Comparison of ENCODE assay signal across 8 cellular contexts in genomic region chr15:92914768-92915221, GRCh38. TPM values are rescaled to one million over a fixed set of nuclear protein-coding genes. Genes with fewer than 3 reads are reported as not detected.
DNase-seq lines count a peak whose midpoint lies in the region; ATAC-seq and TF ChIP-seq lines count a peak whose summit lies in the region.

No MANE protein-coding gene starts in this region.

- DNase-seq in Caco-2 (no peak), lung (ENCODE audit: low spot score) (no peak), T-helper 9 cell (no peak), amniotic stem cell (lab: John Stamatoyannopoulos, UW) (no peak), SHP77 treated with DMSO at 0.1 percent for 48 hours (lab: John Stamatoyannopoulos, UW) (no peak), NK-92 (lab: John Stamatoyannopoulos, UW; ENCODE audit: unreplicated experiment) (no peak)
- no peak for DNase-seq in activated T-helper 1 cell treated with anti-CD3 and anti-CD28 coated beads, Interleukin-12 subunit alpha, Interleukin-12 subunit beta, Interleukin-2, Interleukin-4 antibody, amounts not matched to agents 30 ng/mL and 10 ng/mL and 1 ng/mL, durations not matched to agents 14 hours and 24 hours and 36 hours (ENCODE audit: low spot score)

- peaks cover 88% of the 10 kb centered on the region for H3K36me3 Mint-ChIP-seq in Caco-2 (ENCODE audit: insufficient read depth, unreplicated experiment)
- H3K36me3 Mint-ChIP-seq in activated T-helper 1 cell treated with anti-CD3 and anti-CD28 coated beads, Interleukin-12 subunit alpha, Interleukin-12 subunit beta, Interleukin-2, Interleukin-4 antibody, amounts not matched to agents 30 ng/mL and 10 ng/mL and 1 ng/mL, durations not matched to agents 14 hours and 24 hours and 36 hours (ENCODE audit: low read depth), result peaks cover 37% of the 10 kb centered on the region

- POLR2A ChIA-PET in Caco-2 (lab: Charles Lee), result interaction anchor here (1.3 kb wide), 1 partner anchor 11 kb away, joined by 3 read pairs; no protein-coding TSS in a partner anchor

- H3K9me3 ChIP-seq in Caco-2 (no peaks in the 10 kb centered on the region), lung (ENCODE audit: control insufficient read depth in 2 of 2, insufficient read depth in 1 of 2, low read length in 1 of 2) (no peaks in the 10 kb centered on the region)

- peak overlapping the region; percentile 73 for H3K27ac Mint-ChIP-seq in Caco-2 (ENCODE audit: unreplicated experiment)
- H3K27ac Mint-ChIP-seq in activated T-helper 1 cell treated with anti-CD3 and anti-CD28 coated beads, Interleukin-12 subunit alpha, Interleukin-12 subunit beta, Interleukin-2, Interleukin-4 antibody, amounts not matched to agents 30 ng/mL and 10 ng/mL and 1 ng/mL, durations not matched to agents 14 hours and 24 hours and 36 hours, result peak overlapping the region; percentile 98

- no peaks in the 10 kb centered on the region for H3K27me3 Mint-ChIP-seq in Caco-2 (ENCODE audit: insufficient read depth, unreplicated experiment)
- H3K27me3 Mint-ChIP-seq in activated T-helper 1 cell treated with anti-CD3 and anti-CD28 coated beads, Interleukin-12 subunit alpha, Interleukin-12 subunit beta, Interleukin-2, Interleukin-4 antibody, amounts not matched to agents 30 ng/mL and 10 ng/mL and 1 ng/mL, durations not matched to agents 14 hours and 24 hours and 36 hours (ENCODE audit: insufficient read depth), result no peaks in the 10 kb centered on the region

- no TSS peak for BruUV-seq in Caco-2 (replicated peaks; lab: Mats Ljungman, UMichigan)

- TF ChIP-seq CTCF in Caco-2 (IDR thresholded peaks at IDR 0.05; ENCODE audit: insufficient read depth in 1 of 2, low read depth in 1 of 2, low read length in 1 of 2, severe bottlenecking in 1 of 2, unreplicated experiment in 1 of 2) (no peak), lung (IDR thresholded peaks at IDR 0.05; ENCODE audit: control extremely low read depth, extremely low read depth) (no peak)

- H3K4me1 ChIP-seq in Caco-2, result peaks cover 80% of the 10 kb centered on the region
- H3K4me1 ChIP-seq in lung (ENCODE audit: control insufficient read depth in 2 of 2, insufficient read depth in 2 of 2, low read length in 2 of 2), result peaks cover 23 to 46% of the 10 kb centered on the region in 2 donors

- peaks cover 44% of the 10 kb centered on the region for H3K4me1 Mint-ChIP-seq in Caco-2 (ENCODE audit: low read depth, unreplicated experiment)
- peaks cover 87% of the 10 kb centered on the region for H3K4me1 Mint-ChIP-seq in activated T-helper 1 cell treated with anti-CD3 and anti-CD28 coated beads, Interleukin-12 subunit alpha, Interleukin-12 subunit beta, Interleukin-2, Interleukin-4 antibody, amounts not matched to agents 30 ng/mL and 10 ng/mL and 1 ng/mL, durations not matched to agents 14 hours and 24 hours and 36 hours (ENCODE audit: low read depth)

- H3K9me3 Mint-ChIP-seq in Caco-2 (ENCODE audit: unreplicated experiment), result no peaks in the 10 kb centered on the region
- no peaks in the 10 kb centered on the region for H3K9me3 Mint-ChIP-seq in activated T-helper 1 cell treated with anti-CD3 and anti-CD28 coated beads, Interleukin-12 subunit alpha, Interleukin-12 subunit beta, Interleukin-2, Interleukin-4 antibody, amounts not matched to agents 30 ng/mL and 10 ng/mL and 1 ng/mL, durations not matched to agents 14 hours and 24 hours and 36 hours

- H3K36me3 ChIP-seq in Caco-2 (ENCODE audit: control insufficient read depth, insufficient read depth, low read length) (no peaks in the 10 kb centered on the region), lung (ENCODE audit: control insufficient read depth in 2 of 2, insufficient read depth in 2 of 2, low read length in 2 of 2) (no peaks in the 10 kb centered on the region)

- 60 to 63% methylated on average over 4 of the region's 4 CpGs for WGBS in lung, 2 donors

- ATAC-seq in HG02759 (IDR thresholded peaks at IDR 0.05; ENCODE audit: unreplicated experiment) (peak; percentile 42), lung (ENCODE audit: insufficient read depth, low FRiP score) (no peak)

- peak overlapping the region; percentile 45 to 48 for H3K27ac ChIP-seq in lung (ENCODE audit: low read depth in 1 of 2, low read length in 1 of 2)

- H3K4me3 ChIP-seq in Caco-2 (ENCODE audit: low read depth, low read length), result no peak overlapping the region
- H3K4me3 ChIP-seq in lung, result no peak overlapping the region

- H3K27me3 ChIP-seq in Caco-2 (replicated peaks; ENCODE audit: control insufficient read depth, insufficient read depth, low read length), result no peaks in the 10 kb centered on the region
- no peaks in the 10 kb centered on the region for H3K27me3 ChIP-seq in lung (ENCODE audit: control insufficient read depth, insufficient read depth)

- CTCF ChIA-PET in Caco-2 (lab: Charles Lee), result no interaction called here

- intact Hi-C loops in Caco-2 (cut with micrococcal nuclease; ENCODE audit: unreplicated experiment), result no loop called here
- intact Hi-C loops in activated T-helper 1 cell treated with anti-CD3 and anti-CD28 coated beads, Interleukin-12 subunit alpha, Interleukin-12 subunit beta, Interleukin-2, Interleukin-4 antibody, amounts not matched to agents 30 ng/mL and 10 ng/mL and 1 ng/mL, durations not matched to agents 14 hours and 24 hours and 36 hours (cut with micrococcal nuclease), result loop anchor here (1.0 to 5.0 kb wide), 4 partner anchors 8 to 287 kb away; no protein-coding TSS in a partner anchor

- H3K4me3 Mint-ChIP-seq in Caco-2 (ENCODE audit: unreplicated experiment), result no peak overlapping the region
- H3K4me3 Mint-ChIP-seq in activated T-helper 1 cell treated with anti-CD3 and anti-CD28 coated beads, Interleukin-12 subunit alpha, Interleukin-12 subunit beta, Interleukin-2, Interleukin-4 antibody, amounts not matched to agents 30 ng/mL and 10 ng/mL and 1 ng/mL, durations not matched to agents 14 hours and 24 hours and 36 hours, result peak overlapping the region; percentile 97

RNA-seq across cellular contexts. Expression of gene CHD2, which starts 14.7 kb away (rescaled TPM):
- total RNA-seq in Caco-2 (2022) (85.0 and 108 TPM in 2 replicates), lung (100 to 1,000 TPM; 105 to 547 TPM)
- 102 and 104 TPM in 2 replicates for total RNA-seq in activated T-helper 1 cell treated with anti-CD3 and anti-CD28 coated beads, Interleukin-12 subunit alpha, Interleukin-12 subunit beta, Interleukin-2, Interleukin-4 antibody, amounts not matched to agents 30 ng/mL and 10 ng/mL and 1 ng/mL, durations not matched to agents 14 hours and 24 hours and 36 hours
- 10 to 100 TPM; 39.4 to 47.7 TPM for polyA plus RNA-seq in lung
